In the genomic region with DNA sequence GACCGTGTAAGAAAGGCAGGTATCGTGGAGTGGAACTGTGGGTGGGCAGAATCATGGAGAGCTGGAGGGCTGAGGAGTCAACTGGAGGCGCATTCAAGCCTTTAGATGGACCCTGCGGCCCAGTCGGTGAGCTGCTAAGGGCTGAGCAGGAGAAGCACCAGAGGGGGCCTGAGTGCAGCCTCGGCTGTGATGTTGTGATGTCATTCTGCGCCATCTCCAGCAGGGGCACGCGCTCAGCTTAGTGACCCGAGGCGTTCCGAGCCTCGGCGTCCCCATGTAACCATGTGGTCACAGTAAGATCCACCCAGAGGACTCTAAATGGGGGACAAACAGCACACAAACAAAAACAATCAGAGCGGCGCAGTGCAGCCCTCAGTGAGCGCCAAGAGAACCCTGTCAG, we compare ENCODE assay signal across 1 cellular context.
TF ChIP-seq lines count a peak whose summit lies in the region.

No MANE protein-coding gene starts in this region.

TF ChIP-seq in IMR-90, 13 proteins besides CTCF, POLR2A, EP300 and RAD21 (continued from another document):
- TF ChIP-seq, protein P1, sequence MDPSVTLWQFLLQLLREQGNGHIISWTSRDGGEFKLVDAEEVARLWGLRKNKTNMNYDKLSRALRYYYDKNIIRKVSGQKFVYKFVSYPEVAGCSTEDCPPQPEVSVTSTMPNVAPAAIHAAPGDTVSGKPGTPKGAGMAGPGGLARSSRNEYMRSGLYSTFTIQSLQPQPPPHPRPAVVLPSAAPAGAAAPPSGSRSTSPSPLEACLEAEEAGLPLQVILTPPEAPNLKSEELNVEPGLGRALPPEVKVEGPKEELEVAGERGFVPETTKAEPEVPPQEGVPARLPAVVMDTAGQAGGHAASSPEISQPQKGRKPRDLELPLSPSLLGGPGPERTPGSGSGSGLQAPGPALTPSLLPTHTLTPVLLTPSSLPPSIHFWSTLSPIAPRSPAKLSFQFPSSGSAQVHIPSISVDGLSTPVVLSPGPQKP (IDR thresholded peaks at IDR 0.05; ENCODE audit: borderline replicate concordance, low read depth, low read length): no peak
- no peak for TF ChIP-seq MAFK (IDR thresholded peaks at IDR 0.05; ENCODE audit: low read depth, low read length)
- TF ChIP-seq FOS (IDR thresholded peaks at IDR 0.05; ENCODE audit: low read depth, low read length): no peak
- no peak for TF ChIP-seq MXI1 (IDR thresholded peaks at IDR 0.05; ENCODE audit: borderline replicate concordance, low read depth, low read length)
- TF ChIP-seq RFX5 (IDR thresholded peaks at IDR 0.05; ENCODE audit: low read depth, low read length): no peak
- no peak for TF ChIP-seq CEBPB (IDR thresholded peaks at IDR 0.05; ENCODE audit: low read depth, low read length)
- TF ChIP-seq RCOR1 (IDR thresholded peaks at IDR 0.05; ENCODE audit: insufficient replicate concordance, low read length): no peak
- no peak for TF ChIP-seq BHLHE40 (IDR thresholded peaks at IDR 0.05; ENCODE audit: low read depth, low read length)
